In the genomic region with DNA sequence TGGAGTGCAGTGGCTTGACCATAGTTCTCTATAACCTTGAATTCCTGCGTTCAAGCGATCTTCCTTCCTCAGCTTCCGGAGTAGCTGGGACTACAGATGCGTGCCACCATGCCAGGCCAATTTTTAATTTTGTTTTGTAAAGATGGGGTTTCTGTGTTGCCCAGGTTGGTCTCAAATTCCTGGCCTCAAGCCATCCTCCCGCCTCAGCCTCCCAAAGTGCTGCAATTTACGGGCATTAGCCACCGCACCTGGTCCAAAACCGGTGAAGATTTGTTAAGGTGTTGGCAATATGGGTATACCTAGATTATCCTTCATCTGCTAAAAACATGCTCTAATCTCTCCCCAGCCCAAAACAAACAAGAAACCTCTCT, we compare ENCODE assay signal across 7 cellular contexts. TPM values are rescaled to one million over a fixed set of nuclear protein-coding genes. Genes with fewer than 3 reads are reported as not detected.
DNase-seq lines count a peak whose midpoint lies in the region; ATAC-seq and TF ChIP-seq lines count a peak whose summit lies in the region.

No MANE protein-coding gene starts in this region.

- TF ChIP-seq POLR2A in suprapubic skin (IDR thresholded peaks at IDR 0.05), result no peak

- H3K4me3 ChIP-seq in HEK293 (ENCODE audit: low read depth, low read length) (peak overlapping the region; percentile 82), suprapubic skin (peak overlapping the region; percentile 86)

- H3K27me3 ChIP-seq in layer of hippocampus (ENCODE audit: control insufficient read depth, insufficient read depth, low read length) (no peaks in the 10 kb centered on the region), suprapubic skin (no peaks in the 10 kb centered on the region)

- peak overlapping the region; percentile 83; the same call in 1 of the 2 replicates for H3K27ac ChIP-seq in HEK293 (ENCODE audit: extremely low read depth, low read depth, low read length)
- H3K27ac ChIP-seq in angular gyrus (ENCODE audit: low read depth, low read length), result peak overlapping the region; percentile 95
- peak overlapping the region; percentile 91 for H3K27ac ChIP-seq in layer of hippocampus (ENCODE audit: low read depth, low read length)
- peak overlapping the region; percentile 97 for H3K27ac ChIP-seq in suprapubic skin

- 81% methylated on average over 8 of the region's 8 CpGs for WGBS in suprapubic skin

- POLR2A ChIA-PET in HEK293 (lab: Yijun Ruan, JAX), result interaction anchor here (0.7 to 1.9 kb wide), 5 partner anchors 21 to 49 kb away, joined by 3 to 19 read pairs (median 4); no protein-coding TSS in a partner anchor

- ATAC-seq in GM19324 (IDR thresholded peaks at IDR 0.05; ENCODE audit: low FRiP score, unreplicated experiment), result no peak
- no peak for ATAC-seq in HG02571 (IDR thresholded peaks at IDR 0.05; ENCODE audit: unreplicated experiment)

- DNase-seq in suprapubic skin (ENCODE audit: low spot score in 2 of 2) (no peak), HUDEP-2 (lab: John Stamatoyannopoulos, UW; ENCODE audit: unreplicated experiment in 76 of 76) (no peak)

- H3K4me1 ChIP-seq in HEK293 (ENCODE audit: control insufficient read depth, insufficient read depth, low read length) (peaks cover 12% of the 10 kb centered on the region), suprapubic skin (peaks cover 36% of the 10 kb centered on the region)

- no peak for TF ChIP-seq EP300 in suprapubic skin (IDR thresholded peaks at IDR 0.05)

- H3K9me3 ChIP-seq in HEK293 (ENCODE audit: control insufficient read depth, insufficient read depth, low read depth, low read length) (no peaks in the 10 kb centered on the region), suprapubic skin (no peaks in the 10 kb centered on the region)

- CTCF ChIA-PET in HEK293 (lab: Yijun Ruan, JAX), result interaction anchor here (0.6 to 1.5 kb wide), 4 partner anchors 38 to 269 kb away, joined by 3 to 8 read pairs (median 5); no protein-coding TSS in a partner anchor

- H3K36me3 ChIP-seq in HEK293 (ENCODE audit: control insufficient read depth in 2 of 2, insufficient read depth in 1 of 2, low read length in 2 of 2) (no peaks in the 10 kb centered on the region), suprapubic skin (no peaks in the 10 kb centered on the region)

- TF ChIP-seq CTCF in HEK293 (tag by site-specific recombination; IDR thresholded peaks at IDR 0.05) (no peak), suprapubic skin (IDR thresholded peaks at IDR 0.05) (no peak)

TF ChIP-seq in HEK293, 187 proteins besides CTCF, POLR2A, EP300 and RAD21:
- TF ChIP-seq ZNF585B (tag by site-specific recombination; IDR thresholded peaks at IDR 0.05) (no peak), ZNF768 (tag by site-specific recombination; IDR thresholded peaks at IDR 0.05) (no peak), ZNF792 (tag by site-specific recombination; IDR thresholded peaks at IDR 0.05) (no peak), ZNF138 (tag by site-specific recombination; IDR thresholded peaks at IDR 0.05; ENCODE audit: borderline replicate concordance) (no peak), ZNF701 (tag by site-specific recombination; IDR thresholded peaks at IDR 0.05) (no peak), ZFP3 (tag by site-specific recombination; IDR thresholded peaks at IDR 0.05; ENCODE audit: low read depth) (no peak), BCL11A (tag by site-specific recombination; IDR thresholded peaks at IDR 0.05; ENCODE audit: low read depth) (no peak)
- TF ChIP-seq, protein P1, sequence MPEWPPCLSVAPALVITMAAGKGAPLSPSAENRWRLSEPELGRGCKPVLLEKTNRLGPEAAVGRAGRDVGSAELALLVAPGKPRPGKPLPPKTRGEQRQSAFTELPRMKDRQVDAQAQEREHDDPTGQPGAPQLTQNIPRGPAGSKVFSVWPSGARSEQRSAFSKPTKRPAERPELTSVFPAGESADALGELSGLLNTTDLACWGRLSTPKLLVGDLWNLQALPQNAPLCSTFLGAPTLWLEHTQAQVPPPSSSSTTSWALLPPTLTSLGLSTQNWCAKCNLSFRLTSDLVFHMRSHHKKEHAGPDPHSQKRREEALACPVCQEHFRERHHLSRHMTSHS (tag by site-specific recombination; IDR thresholded peaks at IDR 0.05), result no peak

RNA-seq across cellular contexts. Expression of a gene that starts 1.3 kb away (rescaled TPM):
- total RNA-seq in suprapubic skin, result 10 to 100 TPM; 23.4 to 30.2 (median 23.9) TPM
